ENCODE assay signal across 1 cellular context in the genomic region with DNA sequence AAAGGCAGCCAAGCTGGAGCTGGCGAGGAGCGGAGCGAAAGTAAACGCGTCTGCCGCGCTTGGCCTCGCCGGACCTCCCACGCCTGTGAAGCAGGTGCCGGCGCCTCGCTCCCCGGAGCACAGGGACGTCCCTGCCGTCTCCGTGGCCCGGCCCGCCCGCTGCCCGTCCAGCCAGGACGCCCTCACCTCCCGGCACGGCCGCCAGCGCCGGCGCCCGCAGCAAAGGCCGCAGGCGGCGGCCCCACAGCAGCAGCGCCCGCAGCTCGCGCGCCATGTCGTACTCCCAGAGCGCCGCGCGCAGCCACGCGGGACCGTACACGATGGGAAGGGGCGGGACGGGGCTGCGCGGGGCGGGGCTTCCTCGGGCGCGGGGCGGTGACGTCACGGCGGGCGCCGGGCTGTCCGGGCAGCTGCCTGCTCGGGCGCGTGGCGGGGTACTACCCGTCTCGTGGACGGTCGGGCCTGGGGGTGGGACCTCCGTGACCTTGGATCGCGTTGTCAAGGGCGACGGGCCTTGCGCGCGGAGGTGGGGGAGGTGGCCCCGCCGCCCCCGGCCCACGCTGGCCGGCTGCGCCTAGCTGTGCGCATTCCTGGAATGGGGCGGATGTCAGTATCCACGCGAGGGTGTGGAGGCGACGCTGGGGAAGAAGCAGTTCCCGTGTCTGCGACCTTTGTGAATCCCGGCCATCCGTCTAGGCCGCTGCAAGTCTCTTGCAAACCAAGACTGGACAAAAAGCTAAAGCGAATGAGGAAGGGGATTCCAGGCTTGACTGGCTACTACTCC.
TF ChIP-seq lines count a peak whose summit lies in the region.

A gene (minus strand): TSS at position 290 of the 784 bp plus-strand sequence. CDS start 16 bp downstream, at position 274.

TF ChIP-seq in HEK293, 187 proteins besides CTCF, POLR2A, EP300 and RAD21 (continued from another document and continues in another):
- TF ChIP-seq, protein P1, sequence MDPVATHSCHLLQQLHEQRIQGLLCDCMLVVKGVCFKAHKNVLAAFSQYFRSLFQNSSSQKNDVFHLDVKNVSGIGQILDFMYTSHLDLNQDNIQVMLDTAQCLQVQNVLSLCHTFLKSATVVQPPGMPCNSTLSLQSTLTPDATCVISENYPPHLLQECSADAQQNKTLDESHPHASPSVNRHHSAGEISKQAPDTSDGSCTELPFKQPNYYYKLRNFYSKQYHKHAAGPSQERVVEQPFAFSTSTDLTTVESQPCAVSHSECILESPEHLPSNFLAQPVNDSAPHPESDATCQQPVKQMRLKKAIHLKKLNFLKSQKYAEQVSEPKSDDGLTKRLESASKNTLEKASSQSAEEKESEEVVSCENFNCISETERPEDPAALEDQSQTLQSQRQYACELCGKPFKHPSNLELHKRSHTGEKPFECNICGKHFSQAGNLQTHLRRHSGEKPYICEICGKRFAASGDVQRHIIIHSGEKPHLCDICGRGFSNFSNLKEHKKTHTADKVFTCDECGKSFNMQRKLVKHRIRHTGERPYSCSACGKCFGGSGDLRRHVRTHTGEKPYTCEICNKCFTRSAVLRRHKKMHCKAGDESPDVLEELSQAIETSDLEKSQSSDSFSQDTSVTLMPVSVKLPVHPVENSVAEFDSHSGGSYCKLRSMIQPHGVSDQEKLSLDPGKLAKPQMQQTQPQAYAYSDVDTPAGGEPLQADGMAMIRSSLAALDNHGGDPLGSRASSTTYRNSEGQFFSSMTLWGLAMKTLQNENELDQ (tag by site-specific recombination; IDR thresholded peaks at IDR 0.05; ENCODE audit: low read depth): no peak
- TF ChIP-seq ZNF776 (tag by site-specific recombination; IDR thresholded peaks at IDR 0.05; ENCODE audit: borderline replicate concordance) (no peak), ZXDB (tag by site-specific recombination; IDR thresholded peaks at IDR 0.05) (peak; percentile 40; the same call in 1 of the 2 replicates), BCL11A (tag by site-specific recombination; IDR thresholded peaks at IDR 0.05; ENCODE audit: low read depth) (no peak), ZNF10 (tag by site-specific recombination; IDR thresholded peaks at IDR 0.05) (peak; percentile 77; the same call in 1 of the 2 replicates), ZNF16 (tag by site-specific recombination; IDR thresholded peaks at IDR 0.05; ENCODE audit: low read depth) (no peak), ZNF785 (tag by site-specific recombination; IDR thresholded peaks at IDR 0.05) (0 out of 2 replicates have a peak, but pooled peaks have one; percentile 28), ZNF138 (tag by site-specific recombination; IDR thresholded peaks at IDR 0.05; ENCODE audit: borderline replicate concordance) (no peak), ZFP3 (tag by site-specific recombination; IDR thresholded peaks at IDR 0.05; ENCODE audit: low read depth) (no peak), ZNF423 (tag by site-specific recombination; IDR thresholded peaks at IDR 0.05) (no peak), ZNF169 (tag by site-specific recombination; IDR thresholded peaks at IDR 0.05) (no peak), ZNF302 (tag by site-specific recombination; IDR thresholded peaks at IDR 0.05; ENCODE audit: low read depth) (no peak), ZNF274 (IDR thresholded peaks at IDR 0.05; ENCODE audit: low read length) (no peak), ZNF274 (tag by site-specific recombination; IDR thresholded peaks at IDR 0.05; ENCODE audit: borderline replicate concordance) (no peak), MZF1 (tag by site-specific recombination; IDR thresholded peaks at IDR 0.05; ENCODE audit: borderline replicate concordance) (no peak), ZNF248 (tag by site-specific recombination; IDR thresholded peaks at IDR 0.05) (no peak), ZNF843 (tag by site-specific recombination; IDR thresholded peaks at IDR 0.05) (no peak), ZNF624 (tag by site-specific recombination; IDR thresholded peaks at IDR 0.05) (no peak), KLF1 (tag by site-specific recombination; IDR thresholded peaks at IDR 0.05) (peak; percentile 46), GLI2 (tag by site-specific recombination; IDR thresholded peaks at IDR 0.05; ENCODE audit: borderline replicate concordance, low read depth) (no peak), YY1 (tag by site-specific recombination; IDR thresholded peaks at IDR 0.05) (peak; percentile 65; the same call in 1 of the 2 replicates), ZFP69B (tag by site-specific recombination; IDR thresholded peaks at IDR 0.05) (no peak), ZBTB21 (tag by site-specific recombination; IDR thresholded peaks at IDR 0.05) (peak; percentile 35; the same call in 1 of the 2 replicates), TRIM28 (IDR thresholded peaks at IDR 0.05; ENCODE audit: borderline replicate concordance, low read length) (no peak), SALL2 (tag by site-specific recombination; IDR thresholded peaks at IDR 0.05; ENCODE audit: borderline replicate concordance) (no peak), ZNF555 (tag by site-specific recombination; conservative IDR thresholded peaks at IDR 0.05) (no peak), SP7 (tag by site-specific recombination; IDR thresholded peaks at IDR 0.05) (peak; percentile 50), ZNF529 (tag by site-specific recombination; IDR thresholded peaks at IDR 0.05; ENCODE audit: insufficient replicate concordance) (no peak), ZNF629 (tag by site-specific recombination; IDR thresholded peaks at IDR 0.05) (peak; percentile 66), ZNF341 (tag by site-specific recombination; IDR thresholded peaks at IDR 0.05; ENCODE audit: low read depth) (no peak), MYNN (tag by site-specific recombination; IDR thresholded peaks at IDR 0.05; ENCODE audit: borderline replicate concordance) (no peak), ZBTB17 (tag by site-specific recombination; IDR thresholded peaks at IDR 0.05) (0 out of 2 replicates have a peak, but pooled peaks have one; percentile 4), ZNF221 (tag by site-specific recombination; IDR thresholded peaks at IDR 0.05; ENCODE audit: borderline replicate concordance) (no peak), ZNF558 (tag by site-specific recombination; IDR thresholded peaks at IDR 0.05) (no peak)
- TF ChIP-seq, protein P2, sequence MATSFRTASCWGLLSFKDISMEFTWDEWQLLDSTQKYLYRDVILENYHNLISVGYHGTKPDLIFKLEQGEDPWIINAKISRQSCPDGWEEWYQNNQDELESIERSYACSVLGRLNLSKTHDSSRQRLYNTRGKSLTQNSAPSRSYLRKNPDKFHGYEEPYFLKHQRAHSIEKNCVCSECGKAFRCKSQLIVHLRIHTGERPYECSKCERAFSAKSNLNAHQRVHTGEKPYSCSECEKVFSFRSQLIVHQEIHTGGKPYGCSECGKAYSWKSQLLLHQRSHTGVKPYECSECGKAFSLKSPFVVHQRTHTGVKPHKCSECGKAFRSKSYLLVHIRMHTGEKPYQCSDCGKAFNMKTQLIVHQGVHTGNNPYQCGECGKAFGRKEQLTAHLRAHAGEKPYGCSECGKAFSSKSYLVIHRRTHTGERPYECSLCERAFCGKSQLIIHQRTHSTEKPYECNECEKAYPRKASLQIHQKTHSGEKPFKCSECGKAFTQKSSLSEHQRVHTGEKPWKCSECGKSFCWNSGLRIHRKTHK (tag by site-specific recombination; IDR thresholded peaks at IDR 0.05): no peak
- TF ChIP-seq, protein P3, sequence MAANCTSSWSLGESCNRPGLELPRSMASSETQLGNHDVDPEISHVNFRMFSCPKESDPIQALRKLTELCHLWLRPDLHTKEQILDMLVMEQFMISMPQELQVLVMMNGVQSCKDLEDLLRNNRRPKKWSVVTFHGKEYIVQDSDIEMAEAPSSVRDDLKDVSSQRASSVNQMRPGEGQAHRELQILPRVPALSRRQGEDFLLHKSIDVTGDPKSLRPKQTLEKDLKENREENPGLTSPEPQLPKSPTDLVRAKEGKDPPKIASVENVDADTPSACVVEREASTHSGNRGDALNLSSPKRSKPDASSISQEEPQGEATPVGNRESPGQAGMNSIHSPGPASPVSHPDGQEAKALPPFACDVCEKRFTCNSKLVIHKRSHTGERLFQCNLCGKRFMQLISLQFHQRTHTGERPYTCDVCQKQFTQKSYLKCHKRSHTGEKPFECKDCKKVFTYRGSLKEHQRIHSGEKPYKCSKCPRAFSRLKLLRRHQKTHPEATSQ (tag by site-specific recombination; IDR thresholded peaks at IDR 0.05): 0 out of 2 replicates have a peak, but pooled peaks have one; percentile 45
- TF ChIP-seq, protein P4, sequence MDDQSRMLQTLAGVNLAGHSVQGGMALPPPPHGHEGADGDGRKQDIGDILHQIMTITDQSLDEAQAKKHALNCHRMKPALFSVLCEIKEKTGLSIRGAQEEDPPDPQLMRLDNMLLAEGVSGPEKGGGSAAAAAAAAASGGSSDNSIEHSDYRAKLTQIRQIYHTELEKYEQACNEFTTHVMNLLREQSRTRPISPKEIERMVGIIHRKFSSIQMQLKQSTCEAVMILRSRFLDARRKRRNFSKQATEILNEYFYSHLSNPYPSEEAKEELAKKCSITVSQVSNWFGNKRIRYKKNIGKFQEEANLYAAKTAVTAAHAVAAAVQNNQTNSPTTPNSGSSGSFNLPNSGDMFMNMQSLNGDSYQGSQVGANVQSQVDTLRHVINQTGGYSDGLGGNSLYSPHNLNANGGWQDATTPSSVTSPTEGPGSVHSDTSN (CRISPR knock-in tag; IDR thresholded peaks at IDR 0.05): 0 out of 2 replicates have a peak, but pooled peaks have one; percentile 20
- TF ChIP-seq, protein P5, sequence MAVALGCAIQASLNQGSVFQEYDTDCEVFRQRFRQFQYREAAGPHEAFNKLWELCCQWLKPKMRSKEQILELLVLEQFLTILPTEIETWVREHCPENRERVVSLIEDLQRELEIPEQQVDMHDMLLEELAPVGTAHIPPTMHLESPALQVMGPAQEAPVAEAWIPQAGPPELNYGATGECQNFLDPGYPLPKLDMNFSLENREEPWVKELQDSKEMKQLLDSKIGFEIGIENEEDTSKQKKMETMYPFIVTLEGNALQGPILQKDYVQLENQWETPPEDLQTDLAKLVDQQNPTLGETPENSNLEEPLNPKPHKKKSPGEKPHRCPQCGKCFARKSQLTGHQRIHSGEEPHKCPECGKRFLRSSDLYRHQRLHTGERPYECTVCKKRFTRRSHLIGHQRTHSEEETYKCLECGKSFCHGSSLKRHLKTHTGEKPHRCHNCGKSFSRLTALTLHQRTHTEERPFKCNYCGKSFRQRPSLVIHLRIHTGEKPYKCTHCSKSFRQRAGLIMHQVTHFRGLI (tag by site-specific recombination; IDR thresholded peaks at IDR 0.05): no peak
- TF ChIP-seq, protein P6, sequence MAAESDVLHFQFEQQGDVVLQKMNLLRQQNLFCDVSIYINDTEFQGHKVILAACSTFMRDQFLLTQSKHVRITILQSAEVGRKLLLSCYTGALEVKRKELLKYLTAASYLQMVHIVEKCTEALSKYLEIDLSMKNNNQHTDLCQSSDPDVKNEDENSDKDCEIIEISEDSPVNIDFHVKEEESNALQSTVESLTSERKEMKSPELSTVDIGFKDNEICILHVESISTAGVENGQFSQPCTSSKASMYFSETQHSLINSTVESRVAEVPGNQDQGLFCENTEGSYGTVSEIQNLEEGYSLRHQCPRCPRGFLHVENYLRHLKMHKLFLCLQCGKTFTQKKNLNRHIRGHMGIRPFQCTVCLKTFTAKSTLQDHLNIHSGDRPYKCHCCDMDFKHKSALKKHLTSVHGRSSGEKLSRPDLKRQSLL (tag by site-specific recombination; IDR thresholded peaks at IDR 0.05): no peak
- TF ChIP-seq, protein P7, sequence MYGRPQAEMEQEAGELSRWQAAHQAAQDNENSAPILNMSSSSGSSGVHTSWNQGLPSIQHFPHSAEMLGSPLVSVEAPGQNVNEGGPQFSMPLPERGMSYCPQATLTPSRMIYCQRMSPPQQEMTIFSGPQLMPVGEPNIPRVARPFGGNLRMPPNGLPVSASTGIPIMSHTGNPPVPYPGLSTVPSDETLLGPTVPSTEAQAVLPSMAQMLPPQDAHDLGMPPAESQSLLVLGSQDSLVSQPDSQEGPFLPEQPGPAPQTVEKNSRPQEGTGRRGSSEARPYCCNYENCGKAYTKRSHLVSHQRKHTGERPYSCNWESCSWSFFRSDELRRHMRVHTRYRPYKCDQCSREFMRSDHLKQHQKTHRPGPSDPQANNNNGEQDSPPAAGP (tag by site-specific recombination; IDR thresholded peaks at IDR 0.05): peak; percentile 44
- TF ChIP-seq, protein P8, sequence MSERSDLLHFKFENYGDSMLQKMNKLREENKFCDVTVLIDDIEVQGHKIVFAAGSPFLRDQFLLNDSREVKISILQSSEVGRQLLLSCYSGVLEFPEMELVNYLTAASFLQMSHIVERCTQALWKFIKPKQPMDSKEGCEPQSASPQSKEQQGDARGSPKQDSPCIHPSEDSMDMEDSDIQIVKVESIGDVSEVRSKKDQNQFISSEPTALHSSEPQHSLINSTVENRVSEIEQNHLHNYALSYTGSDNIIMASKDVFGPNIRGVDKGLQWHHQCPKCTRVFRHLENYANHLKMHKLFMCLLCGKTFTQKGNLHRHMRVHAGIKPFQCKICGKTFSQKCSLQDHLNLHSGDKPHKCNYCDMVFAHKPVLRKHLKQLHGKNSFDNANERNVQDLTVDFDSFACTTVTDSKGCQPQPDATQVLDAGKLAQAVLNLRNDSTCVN (tag by site-specific recombination; optimal IDR thresholded peaks at IDR 0.05): peak; percentile 56
- TF ChIP-seq, protein P9, sequence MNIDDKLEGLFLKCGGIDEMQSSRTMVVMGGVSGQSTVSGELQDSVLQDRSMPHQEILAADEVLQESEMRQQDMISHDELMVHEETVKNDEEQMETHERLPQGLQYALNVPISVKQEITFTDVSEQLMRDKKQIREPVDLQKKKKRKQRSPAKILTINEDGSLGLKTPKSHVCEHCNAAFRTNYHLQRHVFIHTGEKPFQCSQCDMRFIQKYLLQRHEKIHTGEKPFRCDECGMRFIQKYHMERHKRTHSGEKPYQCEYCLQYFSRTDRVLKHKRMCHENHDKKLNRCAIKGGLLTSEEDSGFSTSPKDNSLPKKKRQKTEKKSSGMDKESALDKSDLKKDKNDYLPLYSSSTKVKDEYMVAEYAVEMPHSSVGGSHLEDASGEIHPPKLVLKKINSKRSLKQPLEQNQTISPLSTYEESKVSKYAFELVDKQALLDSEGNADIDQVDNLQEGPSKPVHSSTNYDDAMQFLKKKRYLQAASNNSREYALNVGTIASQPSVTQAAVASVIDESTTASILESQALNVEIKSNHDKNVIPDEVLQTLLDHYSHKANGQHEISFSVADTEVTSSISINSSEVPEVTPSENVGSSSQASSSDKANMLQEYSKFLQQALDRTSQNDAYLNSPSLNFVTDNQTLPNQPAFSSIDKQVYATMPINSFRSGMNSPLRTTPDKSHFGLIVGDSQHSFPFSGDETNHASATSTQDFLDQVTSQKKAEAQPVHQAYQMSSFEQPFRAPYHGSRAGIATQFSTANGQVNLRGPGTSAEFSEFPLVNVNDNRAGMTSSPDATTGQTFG (tag by site-specific recombination; IDR thresholded peaks at IDR 0.05; ENCODE audit: borderline replicate concordance): no peak
- TF ChIP-seq, protein P10, sequence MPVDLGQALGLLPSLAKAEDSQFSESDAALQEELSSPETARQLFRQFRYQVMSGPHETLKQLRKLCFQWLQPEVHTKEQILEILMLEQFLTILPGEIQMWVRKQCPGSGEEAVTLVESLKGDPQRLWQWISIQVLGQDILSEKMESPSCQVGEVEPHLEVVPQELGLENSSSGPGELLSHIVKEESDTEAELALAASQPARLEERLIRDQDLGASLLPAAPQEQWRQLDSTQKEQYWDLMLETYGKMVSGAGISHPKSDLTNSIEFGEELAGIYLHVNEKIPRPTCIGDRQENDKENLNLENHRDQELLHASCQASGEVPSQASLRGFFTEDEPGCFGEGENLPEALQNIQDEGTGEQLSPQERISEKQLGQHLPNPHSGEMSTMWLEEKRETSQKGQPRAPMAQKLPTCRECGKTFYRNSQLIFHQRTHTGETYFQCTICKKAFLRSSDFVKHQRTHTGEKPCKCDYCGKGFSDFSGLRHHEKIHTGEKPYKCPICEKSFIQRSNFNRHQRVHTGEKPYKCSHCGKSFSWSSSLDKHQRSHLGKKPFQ (tag by site-specific recombination; IDR thresholded peaks at IDR 0.05): no peak
